Comparison of ENCODE assay signal across 13 cellular contexts in genomic region chr10:10798543-10799192, GRCh38.
DNase-seq lines count a peak whose midpoint lies in the region; ATAC-seq and TF ChIP-seq lines count a peak whose summit lies in the region.
"Had no signal": no experiment of that assay in that cellular context is flagged by ENCODE, and none has a peak within 500 bp of the region (broad histone marks: within the 10 kb centered on the region; RNA-seq: fewer than 3 reads in every experiment).

No MANE protein-coding gene starts in this region.

- no peaks in the 10 kb centered on the region for H3K9me3 ChIP-seq in osteoblast (ENCODE audit: low read depth, low read length)
- no peaks in the 10 kb centered on the region for H3K9me3 ChIP-seq in aorta (ENCODE audit: control insufficient read depth, low read length)
- no peaks in the 10 kb centered on the region for H3K9me3 ChIP-seq in SK-N-SH

- no peaks in the 10 kb centered on the region for H3K27me3 ChIP-seq in osteoblast (ENCODE audit: insufficient read depth, low read length)
- no peaks in the 10 kb centered on the region for H3K27me3 ChIP-seq in aorta (ENCODE audit: control insufficient read depth in 1 of 2, insufficient read depth in 2 of 2, low read length in 1 of 2)
- no peaks in the 10 kb centered on the region for H3K27me3 ChIP-seq in SK-N-SH (ENCODE audit: insufficient read depth)

- TF ChIP-seq EP300 in SK-N-SH (IDR thresholded peaks at IDR 0.05; ENCODE audit: borderline replicate concordance in 1 of 2, low read depth in 1 of 2, low read length in 1 of 2) = no peak

- H3K4me2 ChIP-seq in osteoblast (ENCODE audit: insufficient read depth, low read length) (peak overlapping the region; percentile 16), SK-N-SH (no peak overlapping the region)

- POLR2A ChIA-PET in SK-N-SH (lab: Yijun Ruan, JAX) = no interaction called here

- intact Hi-C loops in left cardiac atrium (cut with DNase I) (loop anchor here in 1 of 2 donors (10.0 kb wide), 1 partner anchor 236 kb away; no protein-coding TSS in a partner anchor), aorta (cut with DNase I) (loop anchor here (2.0 to 10.0 kb wide), 4 partner anchors 34 to 219 kb away; partner anchors contain the start of gene CELF2 (in 2 of the 2))

- H3K27me3 Mint-ChIP-seq in activated naive CD4-positive, alpha-beta T cell treated with anti-CD3 and anti-CD28 coated beads, Interleukin-2, amount 10 ng/mL, durations not matched to agents 7 days and 5 days = peaks cover 18% of the 10 kb centered on the region

- TF ChIP-seq RAD21 in SK-N-SH (IDR thresholded peaks at IDR 0.05; ENCODE audit: low read length) = no peak

- no peaks in the 10 kb centered on the region for H3K9me2 ChIP-seq in SK-N-SH

- H3K36me3 ChIP-seq in osteoblast (ENCODE audit: insufficient read depth, low read length) (no peaks in the 10 kb centered on the region), aorta (ENCODE audit: control insufficient read depth in 1 of 2, insufficient read depth in 2 of 2, low read length in 1 of 2) (no peaks in the 10 kb centered on the region), SK-N-SH (replicated peaks in 1 of 2; ENCODE audit: control insufficient read depth in 1 of 2, insufficient read depth in 2 of 2, low read length in 1 of 2) (no peaks in the 10 kb centered on the region)

- no peak overlapping the region for H3K9ac ChIP-seq in SK-N-SH

- DNase-seq in activated naive CD4-positive, alpha-beta T cell treated with anti-CD3 and anti-CD28 coated beads, Interleukin-2, amount 10 ng/mL, durations not matched to agents 7 days and 5 days = no peak
- DNase-seq in activated naive CD4-positive, alpha-beta T cell treated with anti-CD3 and anti-CD28 coated beads, Interleukin-2, amount 50 U/mL, for 72 hours (ENCODE audit: low spot score in 2 of 2) = no peak
- DNase-seq in left cardiac atrium (peak; percentile 39), osteoblast (ENCODE audit: insufficient read length, low spot score, missing footprints) (no peak), aorta (peak in 1 of 2 donors; percentile 77), SIG-M5 (lab: John Stamatoyannopoulos, UW) (no peak), SK-N-SH (no peak)
- DNase-seq: activated CD4-positive, alpha-beta T cell treated with anti-CD3 and anti-CD28 coated beads for 1 hour; NCI-H2171 had no signal

- peak overlapping the region; percentile 67 for H3K27ac Mint-ChIP-seq in activated naive CD4-positive, alpha-beta T cell treated with anti-CD3 and anti-CD28 coated beads, Interleukin-2, amount 10 ng/mL, durations not matched to agents 7 days and 5 days
- H3K27ac Mint-ChIP-seq in activated naive CD4-positive, alpha-beta T cell treated with anti-CD3 and anti-CD28 coated beads, Interleukin-2, amount 50 U/mL, for 72 hours = no peak overlapping the region
- H3K27ac Mint-ChIP-seq: activated naive CD4-positive, alpha-beta T cell treated with anti-CD3 and anti-CD28 coated beads, Interleukin-2, amount 50 U/mL, for 24 hours; natural killer cell treated with Interleukin-12 subunit alpha and Interleukin-12 subunit beta and Interleukin-15 and Interleukin-18, amount 100 ng/mL, for 72 hours had no signal

- H3K4me1 ChIP-seq in osteoblast (ENCODE audit: insufficient read depth, low read length) (peaks cover 29% of the 10 kb centered on the region), aorta (ENCODE audit: control insufficient read depth in 1 of 2, insufficient read depth in 2 of 2, low read length in 2 of 2) (peaks cover 5 to 9% of the 10 kb centered on the region in 2 donors), SK-N-SH (ENCODE audit: control insufficient read depth in 1 of 2, insufficient read depth in 2 of 2, low read depth in 1 of 2, low read length in 1 of 2) (no peaks in the 10 kb centered on the region)

- H3F3A ChIP-seq in SK-N-SH (replicated peaks; ENCODE audit: insufficient read depth) = no peaks in the 10 kb centered on the region

- no peaks in the 10 kb centered on the region for H3K9me3 Mint-ChIP-seq in activated naive CD4-positive, alpha-beta T cell treated with anti-CD3 and anti-CD28 coated beads, Interleukin-2, amount 10 ng/mL, durations not matched to agents 7 days and 5 days
- no peaks in the 10 kb centered on the region for H3K9me3 Mint-ChIP-seq in activated naive CD4-positive, alpha-beta T cell treated with anti-CD3 and anti-CD28 coated beads, Interleukin-2, amount 50 U/mL, for 72 hours
- H3K9me3 Mint-ChIP-seq: activated naive CD4-positive, alpha-beta T cell treated with anti-CD3 and anti-CD28 coated beads, Interleukin-2, amount 50 U/mL, for 24 hours; natural killer cell treated with Interleukin-12 subunit alpha and Interleukin-12 subunit beta and Interleukin-15 and Interleukin-18, amount 100 ng/mL, for 72 hours had no signal

- no peak overlapping the region for H3K4me3 Mint-ChIP-seq in activated naive CD4-positive, alpha-beta T cell treated with anti-CD3 and anti-CD28 coated beads, Interleukin-2, amount 10 ng/mL, durations not matched to agents 7 days and 5 days
- H3K4me3 Mint-ChIP-seq: activated naive CD4-positive, alpha-beta T cell treated with anti-CD3 and anti-CD28 coated beads, Interleukin-2, amount 50 U/mL, for 24 hours; natural killer cell treated with Interleukin-12 subunit alpha and Interleukin-12 subunit beta and Interleukin-15 and Interleukin-18, amount 100 ng/mL, for 72 hours had no signal

- H3K4me3 ChIP-seq in osteoblast (ENCODE audit: insufficient read depth, low read length) (no peak overlapping the region), aorta (ENCODE audit: low read length in 2 of 2) (peak overlapping the region; percentile 13 to 22), SK-N-SH (ENCODE audit: low read depth in 2 of 2, low read length in 1 of 2) (no peak overlapping the region)

- H3K79me2 ChIP-seq in osteoblast (ENCODE audit: insufficient read depth, low read length) = no peaks in the 10 kb centered on the region
- no peaks in the 10 kb centered on the region for H3K79me2 ChIP-seq in SK-N-SH (ENCODE audit: insufficient read depth)

- H4K20me1 ChIP-seq in osteoblast (ENCODE audit: insufficient read depth, low read length) = no peaks in the 10 kb centered on the region
- H4K20me1 ChIP-seq in SK-N-SH (ENCODE audit: insufficient read depth) = no peaks in the 10 kb centered on the region

- H3K36me3 Mint-ChIP-seq in activated naive CD4-positive, alpha-beta T cell treated with anti-CD3 and anti-CD28 coated beads, Interleukin-2, amount 10 ng/mL, durations not matched to agents 7 days and 5 days = no peaks in the 10 kb centered on the region
- no peaks in the 10 kb centered on the region for H3K36me3 Mint-ChIP-seq in activated naive CD4-positive, alpha-beta T cell treated with anti-CD3 and anti-CD28 coated beads, Interleukin-2, amount 50 U/mL, for 72 hours
- H3K36me3 Mint-ChIP-seq: activated naive CD4-positive, alpha-beta T cell treated with anti-CD3 and anti-CD28 coated beads, Interleukin-2, amount 50 U/mL, for 24 hours; natural killer cell treated with Interleukin-12 subunit alpha and Interleukin-12 subunit beta and Interleukin-15 and Interleukin-18, amount 100 ng/mL, for 72 hours had no signal

- CTCF ChIA-PET in activated naive CD4-positive, alpha-beta T cell treated with anti-CD3 and anti-CD28 coated beads, Interleukin-2, amount 10 ng/mL, durations not matched to agents 7 days and 5 days (lab: Charles Lee) = no interaction called here
- CTCF ChIA-PET in SK-N-SH (lab: Yijun Ruan, JAX) = no interaction called here

- no peaks in the 10 kb centered on the region for H3K4me1 Mint-ChIP-seq in activated naive CD4-positive, alpha-beta T cell treated with anti-CD3 and anti-CD28 coated beads, Interleukin-2, amount 10 ng/mL, durations not matched to agents 7 days and 5 days
- H3K4me1 Mint-ChIP-seq: activated naive CD4-positive, alpha-beta T cell treated with anti-CD3 and anti-CD28 coated beads, Interleukin-2, amount 50 U/mL, for 24 hours had no signal

- H3K27ac ChIP-seq in osteoblast (ENCODE audit: low read depth, low read length) (no peak overlapping the region), aorta (ENCODE audit: low read depth in 1 of 2, low read length in 2 of 2) (peak overlapping the region; percentile 92 to 94), SK-N-SH (ENCODE audit: low read depth in 2 of 2, low read length in 1 of 2) (no peak overlapping the region)
- H3K27ac ChIP-seq: 22Rv1 had no signal

- H2AFZ ChIP-seq in osteoblast (ENCODE audit: low read length) = peak overlapping the region; percentile 64
- H2AFZ ChIP-seq in SK-N-SH (ENCODE audit: low read depth) = no peak overlapping the region

- TF ChIP-seq CTCF in osteoblast (IDR thresholded peaks at IDR 0.05; ENCODE audit: extremely low read depth, low read depth, low read length) (no peak), SK-N-SH (IDR thresholded peaks at IDR 0.05) (no peak)

- 13 to 21% methylated on average over 20 to 22 of the region's 22 CpGs for WGBS in aorta, 2 donors
- WGBS in SK-N-SH (ENCODE audit: low lambda C conversion rate) = 62% methylated on average over 22 of the region's 22 CpGs

- no peak for ATAC-seq in activated naive CD4-positive, alpha-beta T cell treated with anti-CD3 and anti-CD28 coated beads, Interleukin-2, amount 50 U/mL, for 72 hours
- ATAC-seq in left cardiac atrium (peak; percentile 23 to 28), aorta (ENCODE audit: low FRiP score) (peak; percentile 61), GM21360 (IDR thresholded peaks at IDR 0.05; ENCODE audit: unreplicated experiment) (no peak)
- ATAC-seq: natural killer cell treated with Interleukin-12 subunit alpha and Interleukin-12 subunit beta and Interleukin-15 and Interleukin-18, amount 100 ng/mL, for 72 hours had no signal

TF ChIP-seq in SK-N-SH, 30 proteins besides CTCF, POLR2A, EP300 and RAD21 (continues in another document):
- TF ChIP-seq MXI1 (IDR thresholded peaks at IDR 0.05; ENCODE audit: low read depth, low read length) (no peak), IRF3 (IDR thresholded peaks at IDR 0.05; ENCODE audit: low read depth, low read length) (no peak)

Comparison
In these comparisons a context has a peak if more than half of its experiments do, and no peak if none do; other contexts are left out.
1. ATAC-seq: peak in left cardiac atrium (2 of 2) and aorta (single experiment); none in activated naive CD4-positive, alpha-beta T cell treated with anti-CD3 and anti-CD28 coated beads, Interleukin-2, amount 50 U/mL, for 72 hours (0 of 2) and GM21360 (single experiment).
2. H3K27ac ChIP-seq: peak in aorta (2 of 2); none in osteoblast (single experiment) and SK-N-SH (0 of 2).
3. H3K4me3 ChIP-seq: peak in aorta (2 of 2); none in osteoblast (single experiment) and SK-N-SH (0 of 2).